In the genomic region with DNA sequence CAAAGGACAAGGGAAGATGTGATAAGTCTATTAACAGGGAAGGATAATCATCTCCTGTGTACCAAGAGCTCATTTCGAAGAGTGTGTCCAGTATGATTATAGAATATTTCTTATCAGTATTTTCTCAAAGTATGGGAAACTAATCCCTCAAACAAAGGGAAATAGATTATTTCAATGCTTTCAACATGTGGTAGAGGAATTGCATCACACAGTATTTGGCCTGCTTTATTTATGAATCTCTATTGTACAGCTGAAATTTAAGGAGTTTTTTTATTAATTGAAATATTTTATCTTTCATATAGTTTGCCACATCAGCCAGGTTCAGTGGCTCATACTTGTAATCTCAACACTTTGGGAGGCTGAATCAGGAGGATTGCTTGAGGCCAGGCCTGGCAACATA, we compare ENCODE assay signal across 24 cellular contexts.
DNase-seq lines count a peak whose midpoint lies in the region; ATAC-seq and TF ChIP-seq lines count a peak whose summit lies in the region.
"Had no signal": no experiment of that assay in that cellular context is flagged by ENCODE, and none has a peak within 500 bp of the region (broad histone marks: within the 10 kb centered on the region; RNA-seq: fewer than 3 reads in every experiment).

No MANE protein-coding gene starts in this region.

- H3K36me3 ChIP-seq in GM23248 (ENCODE audit: low read depth) (no peaks in the 10 kb centered on the region), neural progenitor cell (no peaks in the 10 kb centered on the region), upper lobe of right lung (no peaks in the 10 kb centered on the region)
- H3K36me3 ChIP-seq: sigmoid colon, tibial artery had no signal

- H4K20me1 ChIP-seq in GM23248 (ENCODE audit: insufficient read depth) (no peaks in the 10 kb centered on the region), neural progenitor cell (ENCODE audit: low read depth) (no peaks in the 10 kb centered on the region)

- no peak for TF ChIP-seq POLR2A in erythroblast (IDR thresholded peaks at IDR 0.05; ENCODE audit: low read length)

- no peaks in the 10 kb centered on the region for H3K9me3 ChIP-seq in GM23248 (ENCODE audit: low read depth)
- no peaks in the 10 kb centered on the region for H3K9me3 ChIP-seq in neural progenitor cell (ENCODE audit: low read depth)
- no peaks in the 10 kb centered on the region for H3K9me3 ChIP-seq in upper lobe of right lung
- no peaks in the 10 kb centered on the region for H3K9me3 ChIP-seq in CD4-positive, alpha-beta T cell (ENCODE audit: control insufficient read depth, low read length)
- H3K9me3 ChIP-seq: sigmoid colon, tibial artery had no signal

- H3K27me3 Mint-ChIP-seq in neural progenitor cell (ENCODE audit: insufficient read depth, low read depth) = peaks cover 2% of the 10 kb centered on the region
- peaks cover 4% of the 10 kb centered on the region for H3K27me3 Mint-ChIP-seq in CD4-positive, alpha-beta T cell
- H3K27me3 Mint-ChIP-seq: central memory CD8-positive, alpha-beta T cell; effector memory CD8-positive, alpha-beta T cell had no signal

- DNase-seq in GM23248 (peak; percentile 36), OCI-M1 (lab: John Stamatoyannopoulos, UW) (peak; percentile 53), epithelial cell of prostate (ENCODE audit: low read depth, low spot score) (no peak), neural progenitor cell (ENCODE audit: low spot score) (no peak), erythroblast (lab: John Stamatoyannopoulos, UW) (no peak), COLO829 (ENCODE audit: low spot score) (no peak), upper lobe of right lung (no peak)
- no peak for DNase-seq in CD4-positive, alpha-beta T cell
- DNase-seq: activated CD4-positive, alpha-beta T cell treated with anti-CD3 and anti-CD28 coated beads for 48 hours; activated effector memory CD4-positive, alpha-beta T cell treated with anti-CD3 and anti-CD28 coated beads, Interleukin-2, amount 50 U/mL, for 16 hours; COR-L47; effector memory CD8-positive, alpha-beta T cell; left colon; NCI-H1105 treated with DMSO at 0.1 percent for 48 hours; NCI-H2107; NCI-H526; occipital lobe; Right ventricle myocardium superior; sigmoid colon; stimulated activated CD4-positive, alpha-beta T cell treated with anti-CD3 and anti-CD28 coated beads, Interleukin-1b, Interleukin-23, amount 100 ng/mL, for 48 hours; stimulated activated naive CD8-positive, alpha-beta T cell treated with anti-CD3 and anti-CD28 coated beads, Interleukin-15, Interleukin-2, amounts not matched to agents 100 U/mL and 50 U/mL, for 24 hours; SW 1271; tibial artery had no signal

- no peak for ATAC-seq in upper lobe of right lung
- no peak for ATAC-seq in CD4-positive, alpha-beta T cell (ENCODE audit: poor library complexity)
- ATAC-seq: effector memory CD8-positive, alpha-beta T cell; left colon; stimulated activated naive CD8-positive, alpha-beta T cell treated with anti-CD3 and anti-CD28 coated beads, Interleukin-15, Interleukin-2, amounts not matched to agents 100 U/mL and 50 U/mL, for 24 hours had no signal

- no peaks in the 10 kb centered on the region for H3K9me2 ChIP-seq in GM23248 (ENCODE audit: insufficient read depth)

- H2AFZ ChIP-seq in GM23248 = no peak overlapping the region
- no peak overlapping the region for H2AFZ ChIP-seq in neural progenitor cell (replicated peaks)

- POLR2A ChIA-PET in CD4-positive, alpha-beta T cell (lab: Charles Lee) = no interaction called here

- peak overlapping the region; percentile 66 for H3K27ac ChIP-seq in GM23248
- H3K27ac ChIP-seq in epithelial cell of prostate = peak overlapping the region; percentile 87
- no peak overlapping the region for H3K27ac ChIP-seq in neural progenitor cell
- no peak overlapping the region for H3K27ac ChIP-seq in upper lobe of right lung
- H3K27ac ChIP-seq in CD4-positive, alpha-beta T cell (ENCODE audit: low read depth, low read length) = no peak overlapping the region

- H3K79me2 ChIP-seq in GM23248 (ENCODE audit: insufficient read depth) = peaks cover 80% of the 10 kb centered on the region
- H3K79me2 ChIP-seq in neural progenitor cell (ENCODE audit: low read depth) = peaks cover 23% of the 10 kb centered on the region

- no peaks in the 10 kb centered on the region for H3K9me3 Mint-ChIP-seq in neural progenitor cell
- no peaks in the 10 kb centered on the region for H3K9me3 Mint-ChIP-seq in CD4-positive, alpha-beta T cell
- H3K9me3 Mint-ChIP-seq: effector memory CD8-positive, alpha-beta T cell had no signal

- H3K27ac Mint-ChIP-seq in neural progenitor cell = peak overlapping the region; percentile 14
- H3K27ac Mint-ChIP-seq in CD4-positive, alpha-beta T cell = no peak overlapping the region
- H3K27ac Mint-ChIP-seq: effector memory CD8-positive, alpha-beta T cell had no signal

- WGBS in GM23248 (ENCODE audit: low coverage in 1 of 2, low lambda C conversion rate in 2 of 2, missing lambda C conversion rate in 2 of 2), 2 experiments = 91 to 100% methylated on average over 1 of the region's 1 CpG

- in situ Hi-C loops in GM23248 (cut with MboI) = no loop called here

- no peaks in the 10 kb centered on the region for H3K36me3 Mint-ChIP-seq in neural progenitor cell
- no peaks in the 10 kb centered on the region for H3K36me3 Mint-ChIP-seq in CD4-positive, alpha-beta T cell (ENCODE audit: low read depth)

- H3K9ac ChIP-seq in GM23248 (no peak overlapping the region), neural progenitor cell (no peak overlapping the region)

- H3K4me2 ChIP-seq in GM23248 (ENCODE audit: unreplicated experiment) (peak overlapping the region; percentile 69), neural progenitor cell (no peak overlapping the region)

- peaks cover 42% of the 10 kb centered on the region for H3K4me1 Mint-ChIP-seq in neural progenitor cell
- H3K4me1 Mint-ChIP-seq in CD4-positive, alpha-beta T cell (ENCODE audit: low read depth) = no peaks in the 10 kb centered on the region
- H3K4me1 Mint-ChIP-seq: central memory CD8-positive, alpha-beta T cell had no signal

- H3K27me3 ChIP-seq in GM23248 (replicated peaks; ENCODE audit: insufficient read depth) = no peaks in the 10 kb centered on the region
- H3K27me3 ChIP-seq in neural progenitor cell = no peaks in the 10 kb centered on the region
- no peaks in the 10 kb centered on the region for H3K27me3 ChIP-seq in upper lobe of right lung
- no peaks in the 10 kb centered on the region for H3K27me3 ChIP-seq in CD4-positive, alpha-beta T cell (ENCODE audit: control insufficient read depth, insufficient read depth, low read length)
- H3K27me3 ChIP-seq: sigmoid colon, tibial artery had no signal

- no peak overlapping the region for H3K4me3 Mint-ChIP-seq in neural progenitor cell
- H3K4me3 Mint-ChIP-seq in CD4-positive, alpha-beta T cell = no peak overlapping the region
- H3K4me3 Mint-ChIP-seq: central memory CD8-positive, alpha-beta T cell; effector memory CD8-positive, alpha-beta T cell had no signal

- H3K4me1 ChIP-seq in GM23248 (ENCODE audit: insufficient read depth) (peaks cover 60% of the 10 kb centered on the region), neural progenitor cell (peaks cover 39% of the 10 kb centered on the region), upper lobe of right lung (peaks cover 42% of the 10 kb centered on the region)

- intact Hi-C loops in upper lobe of right lung (cut with DNase I) = no loop called here
- intact Hi-C loops in CD4-positive, alpha-beta T cell (cut with DNase I, micrococcal nuclease) = no loop called here

- TF ChIP-seq CTCF in neural progenitor cell (IDR thresholded peaks at IDR 0.05) (no peak), upper lobe of right lung (IDR thresholded peaks at IDR 0.05) (no peak)
- TF ChIP-seq CTCF in CD4-positive, alpha-beta T cell (IDR thresholded peaks at IDR 0.05) = no peak

- H3K4me3 ChIP-seq in GM23248 = no peak overlapping the region
- H3K4me3 ChIP-seq in neural progenitor cell = no peak overlapping the region
- no peak overlapping the region for H3K4me3 ChIP-seq in upper lobe of right lung
- H3K4me3 ChIP-seq: sigmoid colon, tibial artery had no signal

- CTCF ChIA-PET in CD4-positive, alpha-beta T cell (lab: Charles Lee) = no interaction called here

- H3F3A ChIP-seq in GM23248 (ENCODE audit: insufficient read depth) = peaks cover 41% of the 10 kb centered on the region
- H3F3A ChIP-seq in neural progenitor cell (ENCODE audit: low read depth) = peaks cover 3% of the 10 kb centered on the region

Comparison
In these comparisons a context has a peak if more than half of its experiments do, and no peak if none do; other contexts are left out.
1. DNase-seq: peak in GM23248 (single experiment) and OCI-M1 (single experiment); none in epithelial cell of prostate (single experiment), neural progenitor cell (single experiment), erythroblast (0 of 2), COLO829 (single experiment), upper lobe of right lung (single experiment) and CD4-positive, alpha-beta T cell (0 of 10).
2. H3K27ac ChIP-seq: peak in GM23248 (single experiment) and epithelial cell of prostate (single experiment); none in neural progenitor cell (single experiment), upper lobe of right lung (single experiment) and CD4-positive, alpha-beta T cell (single experiment).